Comparison of ENCODE assay signal across 8 cellular contexts in the genomic region with DNA sequence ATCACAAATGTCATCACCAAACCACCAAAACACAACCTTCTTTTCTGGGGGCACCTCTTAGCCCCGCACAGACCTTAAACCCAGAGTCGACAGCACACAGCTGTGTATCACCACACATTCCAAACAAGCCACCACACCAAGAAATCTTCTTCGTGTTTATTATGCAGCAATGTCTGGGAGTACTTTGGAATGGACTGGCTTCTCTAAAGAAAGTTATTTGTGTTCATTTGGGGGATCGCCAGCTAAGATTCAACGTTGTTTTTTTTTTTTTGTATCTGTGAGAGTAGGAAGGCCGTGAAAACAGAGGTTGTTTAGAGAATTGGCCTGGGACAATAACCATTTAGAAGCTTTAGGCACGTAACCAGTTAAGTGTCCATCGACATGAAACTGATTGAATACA. TPM values are rescaled to one million over a fixed set of nuclear protein-coding genes. Genes with fewer than 3 reads are reported as not detected.
DNase-seq lines count a peak whose midpoint lies in the region; ATAC-seq, FAIRE-seq and TF ChIP-seq lines count a peak whose summit lies in the region.

No MANE protein-coding gene starts in this region.

- in situ Hi-C loops in brain microvascular endothelial cell (cut with HindIII; ENCODE audit: low pct_ligation_motif_present, low sequenced_read_pairs) = no loop called here

- TF ChIP-seq CTCF in A673 (conservative IDR thresholded peaks at IDR 0.05; ENCODE audit: low read depth, low read length) = no peak
- no peak for TF ChIP-seq CTCF in HEK293 (tag by site-specific recombination; IDR thresholded peaks at IDR 0.05)
- TF ChIP-seq CTCF in brain microvascular endothelial cell (IDR thresholded peaks at IDR 0.05; ENCODE audit: low read depth, low read length, missing control alignments) = no peak
- TF ChIP-seq CTCF in GM10248 (IDR thresholded peaks at IDR 0.05; ENCODE audit: control extremely low read depth, extremely low read depth, low read depth, missing control alignments) = no peak

- intact Hi-C loops in A673 (cut with micrococcal nuclease; ENCODE audit: unreplicated experiment) = no loop called here

- H3K27me3 ChIP-seq in A673 (replicated peaks; ENCODE audit: insufficient read depth, low read depth, low read length, poor library complexity) = no peaks in the 10 kb centered on the region
- H3K27me3 ChIP-seq in brain microvascular endothelial cell (replicated peaks) = no peaks in the 10 kb centered on the region

- POLR2A ChIA-PET in A673 (lab: Charles Lee; ENCODE audit: low non-redundant PET) = no interaction called here
- POLR2A ChIA-PET in HEK293 (lab: Yijun Ruan, JAX) = no interaction called here
- POLR2A ChIA-PET in GM10248 (lab: Yijun Ruan, JAX) = no interaction called here

- H3K9me3 ChIP-seq in A673 (ENCODE audit: low read depth, low read length, poor library complexity, severe bottlenecking) = no peaks in the 10 kb centered on the region
- H3K9me3 ChIP-seq in HEK293 (ENCODE audit: control insufficient read depth, insufficient read depth, low read depth, low read length) = no peaks in the 10 kb centered on the region

- peak overlapping the region; percentile 34 for H3K27ac ChIP-seq in A673 (ENCODE audit: low read depth, low read length, poor library complexity, severe bottlenecking)
- H3K27ac ChIP-seq in HEK293 (ENCODE audit: extremely low read depth, low read depth, low read length) = peak overlapping the region; percentile 25
- H3K27ac ChIP-seq in brain microvascular endothelial cell = no peak overlapping the region

- H3K4me1 ChIP-seq in A673 (ENCODE audit: insufficient read depth, low read length, poor library complexity, severe bottlenecking) (peaks cover 20% of the 10 kb centered on the region), HEK293 (ENCODE audit: control insufficient read depth, insufficient read depth, low read length) (0 out of 2 replicates have a peak, but pooled peaks cover 3% of the 10 kb centered on the region)

- BruUV-seq in A673 (replicated peaks; lab: Mats Ljungman, UMichigan) = no TSS peak

- FAIRE-seq in urothelium cell line (lab: Jason Lieb, UNC) = no peak

- H3K4me3 ChIP-seq in A673 (ENCODE audit: low read depth, low read length, poor library complexity, severe bottlenecking) (no peak overlapping the region), HEK293 (ENCODE audit: low read depth, low read length) (no peak overlapping the region), brain microvascular endothelial cell (ENCODE audit: low read depth, low read length) (no peak overlapping the region)

- CTCF ChIA-PET in A673 (lab: Charles Lee) (no interaction called here), HEK293 (lab: Yijun Ruan, JAX) (no interaction called here), GM10248 (lab: Yijun Ruan, JAX) (interaction anchor here (0.9 to 1.8 kb wide), 3 partner anchors 12 to 32 kb away, joined by 3 to 5 read pairs (median 4); no protein-coding TSS in a partner anchor)

- ATAC-seq in HG03571 (IDR thresholded peaks at IDR 0.05; ENCODE audit: unreplicated experiment) = no peak

- H3K36me3 ChIP-seq in A673 (ENCODE audit: insufficient read depth, low read length, poor library complexity, severe bottlenecking) (peaks cover 5% of the 10 kb centered on the region), HEK293 (ENCODE audit: control insufficient read depth in 2 of 2, insufficient read depth in 1 of 2, low read length in 2 of 2) (peaks cover 11 to 18% of the 10 kb centered on the region in 2 experiments), brain microvascular endothelial cell (replicated peaks) (no peaks in the 10 kb centered on the region)

- DNase-seq in A673 (ENCODE audit: low spot score) (peak; percentile 31), brain microvascular endothelial cell (peak; percentile 7), myocyte (ENCODE audit: low read depth) (peak; percentile 83), GM10248 (ENCODE audit: extremely low spot score) (no peak), COLO829 (ENCODE audit: low spot score) (no peak), urothelium cell line (ENCODE audit: low spot score) (no peak)

TF ChIP-seq in HEK293, 187 proteins besides CTCF, POLR2A, EP300 and RAD21:
- TF ChIP-seq ZNF76 (tag by site-specific recombination; IDR thresholded peaks at IDR 0.05; ENCODE audit: borderline replicate concordance, low read depth) (no peak), ZNF514 (tag by site-specific recombination; IDR thresholded peaks at IDR 0.05) (no peak), ZNF404 (tag by site-specific recombination; IDR thresholded peaks at IDR 0.05) (no peak), ZNF214 (tag by site-specific recombination; IDR thresholded peaks at IDR 0.05; ENCODE audit: borderline replicate concordance) (no peak), ZNF621 (tag by site-specific recombination; IDR thresholded peaks at IDR 0.05) (no peak), ZNF530 (tag by site-specific recombination; IDR thresholded peaks at IDR 0.05; ENCODE audit: low read depth) (no peak), ZNF48 (tag by site-specific recombination; IDR thresholded peaks at IDR 0.05) (no peak)
- TF ChIP-seq, protein P1, sequence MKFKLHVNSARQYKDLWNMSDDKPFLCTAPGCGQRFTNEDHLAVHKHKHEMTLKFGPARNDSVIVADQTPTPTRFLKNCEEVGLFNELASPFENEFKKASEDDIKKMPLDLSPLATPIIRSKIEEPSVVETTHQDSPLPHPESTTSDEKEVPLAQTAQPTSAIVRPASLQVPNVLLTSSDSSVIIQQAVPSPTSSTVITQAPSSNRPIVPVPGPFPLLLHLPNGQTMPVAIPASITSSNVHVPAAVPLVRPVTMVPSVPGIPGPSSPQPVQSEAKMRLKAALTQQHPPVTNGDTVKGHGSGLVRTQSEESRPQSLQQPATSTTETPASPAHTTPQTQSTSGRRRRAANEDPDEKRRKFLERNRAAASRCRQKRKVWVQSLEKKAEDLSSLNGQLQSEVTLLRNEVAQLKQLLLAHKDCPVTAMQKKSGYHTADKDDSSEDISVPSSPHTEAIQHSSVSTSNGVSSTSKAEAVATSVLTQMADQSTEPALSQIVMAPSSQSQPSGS (tag by site-specific recombination; IDR thresholded peaks at IDR 0.05; ENCODE audit: low read depth) = no peak
- TF ChIP-seq, protein P2, sequence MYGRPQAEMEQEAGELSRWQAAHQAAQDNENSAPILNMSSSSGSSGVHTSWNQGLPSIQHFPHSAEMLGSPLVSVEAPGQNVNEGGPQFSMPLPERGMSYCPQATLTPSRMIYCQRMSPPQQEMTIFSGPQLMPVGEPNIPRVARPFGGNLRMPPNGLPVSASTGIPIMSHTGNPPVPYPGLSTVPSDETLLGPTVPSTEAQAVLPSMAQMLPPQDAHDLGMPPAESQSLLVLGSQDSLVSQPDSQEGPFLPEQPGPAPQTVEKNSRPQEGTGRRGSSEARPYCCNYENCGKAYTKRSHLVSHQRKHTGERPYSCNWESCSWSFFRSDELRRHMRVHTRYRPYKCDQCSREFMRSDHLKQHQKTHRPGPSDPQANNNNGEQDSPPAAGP (tag by site-specific recombination; IDR thresholded peaks at IDR 0.05) = no peak

RNA-seq across cellular contexts. Expression of gene MTA3, which starts 1.0 kb away (rescaled TPM):
- total RNA-seq in A673 (2021) (57.1 and 70.1 TPM in 2 replicates), myocyte (21.6 and 28.0 TPM in 2 replicates)
- polyA plus RNA-seq in myocyte (2012) = 27.3 TPM

Comparison
In these comparisons a context has a peak if more than half of its experiments do, and no peak if none do; other contexts are left out.
1. DNase-seq: peak in A673 (single experiment), brain microvascular endothelial cell (single experiment) and myocyte (single experiment); none in GM10248 (single experiment), COLO829 (single experiment) and urothelium cell line (single experiment).